19 cellular contexts compared by ENCODE assay signal in the genomic region with DNA sequence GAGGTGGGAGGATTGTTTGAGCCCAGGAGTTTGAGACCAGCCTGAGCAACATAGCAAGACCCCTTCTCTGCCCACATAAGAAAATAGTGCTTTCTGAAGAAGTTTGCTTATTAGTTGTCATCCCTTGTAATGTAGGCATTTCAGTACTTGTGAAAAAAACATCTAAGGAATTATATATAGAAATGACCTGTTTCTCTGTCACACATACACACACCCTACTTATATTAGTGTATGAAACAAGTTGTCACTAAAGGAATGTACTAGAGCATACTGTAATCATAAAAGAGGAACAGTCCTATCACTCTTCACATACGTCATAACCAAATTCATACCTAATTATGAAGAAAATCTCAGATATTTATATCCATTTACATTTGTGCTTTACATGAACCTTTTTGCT.
"Had no signal": no experiment of that assay in that cellular context is flagged by ENCODE, and none has a peak within 500 bp of the region (broad histone marks: within the 10 kb centered on the region; RNA-seq: fewer than 3 reads in every experiment).

No MANE protein-coding gene starts in this region.

- H3K4me3 Mint-ChIP-seq: activated naive CD8-positive, alpha-beta T cell; brain; central memory CD8-positive, alpha-beta T cell; naive thymus-derived CD4-positive, alpha-beta T cell had no signal

- H3K4me1 Mint-ChIP-seq: brain had no signal

- H3K27me3 Mint-ChIP-seq: activated naive CD8-positive, alpha-beta T cell; brain; central memory CD8-positive, alpha-beta T cell; naive thymus-derived CD4-positive, alpha-beta T cell had no signal

- H3K4me3 ChIP-seq: esophagus muscularis mucosa, transverse colon had no signal

- H3K4me1 ChIP-seq: esophagus muscularis mucosa, parathyroid adenoma, transverse colon had no signal

- ATAC-seq: left lobe of liver; naive thymus-derived CD4-positive, alpha-beta T cell; SK-N-SH treated with all-trans-retinoic acid at 6 μM for 48 hours had no signal

- H3K9me3 Mint-ChIP-seq: brain; central memory CD8-positive, alpha-beta T cell had no signal

- H3K27ac ChIP-seq: esophagus muscularis mucosa, neutrophil, parathyroid adenoma, transverse colon had no signal

- H3K9me3 ChIP-seq: esophagus muscularis mucosa, neutrophil, transverse colon had no signal

- DNase-seq: activated CD4-positive, alpha-beta T cell treated with anti-CD3 and anti-CD28 coated beads, Interleukin-2, amount 50 U/mL, for 48 hours; activated CD4-positive, CD25-positive, alpha-beta regulatory T cell treated with anti-CD3 and anti-CD28 coated beads, Interleukin-2, amount 50 U/mL, for 72 hours; activated CD8-positive, alpha-beta memory T cell treated with anti-CD3 and anti-CD28 coated beads, Interleukin-2, amount 50 U/mL, for 4 hours; cortex of kidney; effector CD4-positive, alpha-beta T cell; naive thymus-derived CD4-positive, alpha-beta T cell; retina; stimulated activated CD4-positive, alpha-beta T cell treated with anti-CD3 and anti-CD28 coated beads, Interleukin-12 subunit alpha, Interleukin-12 subunit beta, amount 100 ng/mL, for 4 hours; stimulated activated CD4-positive, alpha-beta T cell treated with anti-CD3 and anti-CD28 coated beads, Interleukin-2, amount 100 ng/mL, for 24 hours; T-helper 1 cell; transverse colon had no signal

- H3K27me3 ChIP-seq: esophagus muscularis mucosa, neutrophil, transverse colon had no signal
